In the genomic region with DNA sequence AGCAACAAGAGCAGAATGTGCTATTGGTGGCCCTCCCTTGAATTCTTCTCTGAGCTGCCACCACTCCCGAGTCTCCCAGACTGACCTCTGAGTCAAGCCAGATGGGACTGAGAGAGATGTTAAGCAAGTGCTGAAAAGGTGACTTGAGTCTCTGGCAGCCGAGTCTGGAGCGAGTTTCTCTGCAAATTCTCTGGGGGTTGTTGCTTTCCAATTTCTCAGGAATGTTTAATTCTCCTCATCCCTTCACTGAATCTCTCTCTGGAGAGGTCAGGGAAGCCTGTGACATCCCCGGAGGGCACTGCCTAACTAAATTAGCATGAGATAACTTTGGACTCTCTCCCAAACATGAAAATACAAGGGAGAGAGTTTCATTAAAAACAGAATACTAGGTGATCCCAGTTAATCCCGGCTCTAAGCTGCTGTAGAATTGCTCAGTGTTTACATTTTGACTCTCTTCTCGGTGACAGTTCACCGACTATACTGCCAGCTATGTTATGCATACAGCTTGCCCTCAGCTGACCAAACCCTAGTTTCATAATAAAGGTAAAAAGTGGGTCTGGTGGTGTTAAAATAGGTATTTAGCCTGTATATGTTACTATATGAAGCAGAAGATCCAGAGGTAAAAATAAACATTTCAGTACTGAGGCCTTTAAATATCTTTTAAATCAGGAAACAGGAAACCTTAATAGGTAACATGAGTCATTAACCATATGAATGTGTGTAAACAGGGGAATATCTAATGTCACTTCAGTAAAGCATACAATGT, we compare ENCODE assay signal across 10 cellular contexts.
DNase-seq lines count a peak whose midpoint lies in the region; ATAC-seq, FAIRE-seq and TF ChIP-seq lines count a peak whose summit lies in the region.
"Had no signal": no experiment of that assay in that cellular context is flagged by ENCODE, and none has a peak within 500 bp of the region (broad histone marks: within the 10 kb centered on the region; RNA-seq: fewer than 3 reads in every experiment).

No MANE protein-coding gene starts in this region.

- H3F3A ChIP-seq in neural progenitor cell (ENCODE audit: low read depth): peaks cover 8% of the 10 kb centered on the region

- H3K9me3 ChIP-seq in A549 (no peaks in the 10 kb centered on the region), neural progenitor cell (ENCODE audit: low read depth) (no peaks in the 10 kb centered on the region)

- ATAC-seq in A549 (no peak), GM21737 (IDR thresholded peaks at IDR 0.05; ENCODE audit: unreplicated experiment) (no peak), HG03565 (IDR thresholded peaks at IDR 0.05; ENCODE audit: unreplicated experiment) (no peak)

- H3K27ac Mint-ChIP-seq in neural progenitor cell: no peak overlapping the region

- POLR2A ChIA-PET in A549 (lab: Yijun Ruan, JAX): no interaction called here

- DNase-seq in A549 (ENCODE audit: low read depth in 1 of 2, low spot score in 1 of 2) (peak in 1 of 2 experiments; percentile 2), LNCaP clone FGC (ENCODE audit: low read depth) (peak; percentile 38), cardiac fibroblast (ENCODE audit: low read depth in 2 of 2) (peak; percentile 71 to 74), iris pigment epithelial cell (ENCODE audit: low read depth) (peak; percentile 70), neural progenitor cell (ENCODE audit: low spot score) (no peak), COLO668 (lab: John Stamatoyannopoulos, UW; ENCODE audit: unreplicated experiment) (no peak)
- DNase-seq: NCI-H2227 treated with DMSO at 0.1 percent for 48 hours, SW 1271 had no signal

- no peak overlapping the region for H3K27ac ChIP-seq in A549
- H3K27ac ChIP-seq in neural progenitor cell: no peak overlapping the region

- peaks cover 28% of the 10 kb centered on the region for H3K4me1 Mint-ChIP-seq in neural progenitor cell

- H3K9me3 Mint-ChIP-seq in neural progenitor cell: no peaks in the 10 kb centered on the region

- CTCF ChIA-PET in A549 (lab: Yijun Ruan, JAX): no interaction called here

- no peak overlapping the region for H2AFZ ChIP-seq in neural progenitor cell (replicated peaks)

- no peak overlapping the region for H3K9ac ChIP-seq in neural progenitor cell

- no peaks in the 10 kb centered on the region for H4K20me1 ChIP-seq in neural progenitor cell (ENCODE audit: low read depth)

- peaks cover 3% of the 10 kb centered on the region for H3K27me3 Mint-ChIP-seq in neural progenitor cell (ENCODE audit: insufficient read depth, low read depth)

- H3K27me3 ChIP-seq in neural progenitor cell: no peaks in the 10 kb centered on the region

- H3K4me1 ChIP-seq in A549: peaks cover 8% of the 10 kb centered on the region
- H3K4me1 ChIP-seq in neural progenitor cell: peaks cover 16% of the 10 kb centered on the region

- H3K36me3 Mint-ChIP-seq in neural progenitor cell: no peaks in the 10 kb centered on the region

- no peaks in the 10 kb centered on the region for H3K79me2 ChIP-seq in neural progenitor cell (ENCODE audit: low read depth)

- no peak overlapping the region for H3K4me3 ChIP-seq in A549
- no peak overlapping the region for H3K4me3 ChIP-seq in LNCaP clone FGC (ENCODE audit: low read depth, low read length)
- H3K4me3 ChIP-seq in cardiac fibroblast (replicated peaks in 1 of 2; ENCODE audit: low read depth in 2 of 2, low read length in 2 of 2): no peak overlapping the region
- H3K4me3 ChIP-seq in neural progenitor cell: no peak overlapping the region

- H3K36me3 ChIP-seq in neural progenitor cell: no peaks in the 10 kb centered on the region

- H3K4me2 ChIP-seq in A549: peak overlapping the region; percentile 30; the same call in 1 of the 3 replicates
- no peak overlapping the region for H3K4me2 ChIP-seq in neural progenitor cell

- no peak overlapping the region for H3K4me3 Mint-ChIP-seq in neural progenitor cell

- TF ChIP-seq CTCF in A549 (IDR thresholded peaks at IDR 0.05) (no peak), LNCaP clone FGC (IDR thresholded peaks at IDR 0.05; ENCODE audit: control insufficient read depth, extremely low read depth, insufficient read depth) (no peak), cardiac fibroblast (IDR thresholded peaks at IDR 0.05; ENCODE audit: low read depth, low read length) (no peak), neural progenitor cell (IDR thresholded peaks at IDR 0.05) (no peak)

- no peak for TF ChIP-seq EP300 in A549 (IDR thresholded peaks at IDR 0.05)

- FAIRE-seq in A549 (lab: Jason Lieb, UNC): no peak

- TF ChIP-seq POLR2A in A549 (IDR thresholded peaks at IDR 0.05; ENCODE audit: low read length): no peak

- TF ChIP-seq RAD21 in A549 (conservative IDR thresholded peaks at IDR 0.05 in 1 of 2, IDR thresholded peaks at IDR 0.05 in 1 of 2): no peak

- WGBS in A549 (ENCODE audit: missing lambda C conversion rate): 39% methylated on average over 7 of the region's 7 CpGs

TF ChIP-seq in A549, 52 proteins besides CTCF, POLR2A, EP300 and RAD21:
- TF ChIP-seq, protein P1, sequence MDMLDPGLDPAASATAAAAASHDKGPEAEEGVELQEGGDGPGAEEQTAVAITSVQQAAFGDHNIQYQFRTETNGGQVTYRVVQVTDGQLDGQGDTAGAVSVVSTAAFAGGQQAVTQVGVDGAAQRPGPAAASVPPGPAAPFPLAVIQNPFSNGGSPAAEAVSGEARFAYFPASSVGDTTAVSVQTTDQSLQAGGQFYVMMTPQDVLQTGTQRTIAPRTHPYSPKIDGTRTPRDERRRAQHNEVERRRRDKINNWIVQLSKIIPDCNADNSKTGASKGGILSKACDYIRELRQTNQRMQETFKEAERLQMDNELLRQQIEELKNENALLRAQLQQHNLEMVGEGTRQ (IDR thresholded peaks at IDR 0.05): no peak
- TF ChIP-seq PHF8 (IDR thresholded peaks at IDR 0.05; ENCODE audit: borderline replicate concordance, low read depth) (no peak), TP53 (CRISPR knock-in tag; IDR thresholded peaks at IDR 0.05) (no peak), FOXS1 (CRISPR knock-in tag; IDR thresholded peaks at IDR 0.05) (no peak), FOSB (CRISPR knock-in tag; IDR thresholded peaks at IDR 0.05) (no peak), FOSL2 (IDR thresholded peaks at IDR 0.05) (no peak), FOSL2 (CRISPR knock-in tag; IDR thresholded peaks at IDR 0.05) (no peak), BHLHE40 (IDR thresholded peaks at IDR 0.05; ENCODE audit: low read depth, low read length) (no peak), CEBPB (IDR thresholded peaks at IDR 0.05) (no peak), HOXB13 (CRISPR knock-in tag; IDR thresholded peaks at IDR 0.05; ENCODE audit: low read depth) (no peak), KDM1A (IDR thresholded peaks at IDR 0.05; ENCODE audit: low read depth) (no peak)
- TF ChIP-seq, protein P2, sequence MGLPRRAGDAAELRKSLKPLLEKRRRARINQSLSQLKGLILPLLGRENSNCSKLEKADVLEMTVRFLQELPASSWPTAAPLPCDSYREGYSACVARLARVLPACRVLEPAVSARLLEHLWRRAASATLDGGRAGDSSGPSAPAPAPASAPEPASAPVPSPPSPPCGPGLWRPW (IDR thresholded peaks at IDR 0.05): no peak
- TF ChIP-seq, protein P3, sequence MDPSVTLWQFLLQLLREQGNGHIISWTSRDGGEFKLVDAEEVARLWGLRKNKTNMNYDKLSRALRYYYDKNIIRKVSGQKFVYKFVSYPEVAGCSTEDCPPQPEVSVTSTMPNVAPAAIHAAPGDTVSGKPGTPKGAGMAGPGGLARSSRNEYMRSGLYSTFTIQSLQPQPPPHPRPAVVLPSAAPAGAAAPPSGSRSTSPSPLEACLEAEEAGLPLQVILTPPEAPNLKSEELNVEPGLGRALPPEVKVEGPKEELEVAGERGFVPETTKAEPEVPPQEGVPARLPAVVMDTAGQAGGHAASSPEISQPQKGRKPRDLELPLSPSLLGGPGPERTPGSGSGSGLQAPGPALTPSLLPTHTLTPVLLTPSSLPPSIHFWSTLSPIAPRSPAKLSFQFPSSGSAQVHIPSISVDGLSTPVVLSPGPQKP (IDR thresholded peaks at IDR 0.05; ENCODE audit: low read depth, low read length): no peak

Comparison
In these comparisons a context has a peak if more than half of its experiments do, and no peak if none do; other contexts are left out.
1. DNase-seq: peak in LNCaP clone FGC (single experiment), cardiac fibroblast (2 of 2) and iris pigment epithelial cell (single experiment); none in neural progenitor cell (single experiment) and COLO668 (single experiment).